In the genomic region with DNA sequence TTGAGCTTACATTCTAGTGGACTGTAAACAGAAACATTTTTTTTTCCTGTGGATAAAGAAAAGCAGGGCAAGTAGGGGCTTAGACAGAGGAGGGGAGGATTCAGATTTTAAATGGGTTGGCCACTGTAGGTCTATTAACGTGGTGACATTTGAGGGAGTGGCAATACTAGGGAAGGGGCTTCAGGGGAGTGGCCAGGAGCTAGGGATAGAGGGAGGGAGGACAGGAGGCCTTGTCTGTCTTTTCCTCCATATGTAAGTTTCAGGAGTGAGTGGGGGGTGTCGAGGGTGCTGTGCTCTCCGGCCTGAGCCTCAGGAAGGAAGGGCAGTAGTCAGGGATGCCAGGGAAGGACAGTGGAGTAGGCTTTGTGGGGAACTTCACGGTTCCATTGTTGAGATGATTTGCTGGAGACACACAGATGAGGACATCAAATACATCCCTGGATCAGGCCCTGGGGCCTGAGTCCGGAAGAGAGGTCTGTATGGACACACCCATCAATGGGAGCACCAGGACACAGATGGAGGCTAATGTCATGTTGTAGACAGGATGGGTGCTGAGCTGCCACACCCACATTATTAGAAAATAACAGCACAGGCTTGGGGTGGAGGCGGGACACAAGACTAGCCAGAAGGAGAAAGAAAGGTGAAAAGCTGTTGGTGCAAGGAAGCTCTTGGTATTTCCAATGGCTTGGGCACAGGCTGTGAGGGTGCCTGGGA, we compare ENCODE assay signal across 22 cellular contexts. TPM values are rescaled to one million over a fixed set of nuclear protein-coding genes. Genes with fewer than 3 reads are reported as not detected.
"Had no signal": no experiment of that assay in that cellular context is flagged by ENCODE, and none has a peak within 500 bp of the region (broad histone marks: within the 10 kb centered on the region; RNA-seq: fewer than 3 reads in every experiment).

No MANE protein-coding gene starts in this region.

- H3K9me3 ChIP-seq: esophagus squamous epithelium, gastroesophageal sphincter, heart left ventricle, pancreas, right lobe of liver, tibial nerve had no signal

- ATAC-seq: gastroesophageal sphincter; heart left ventricle; left cardiac atrium; natural killer cell treated with Interleukin-12 subunit alpha and Interleukin-12 subunit beta and Interleukin-15 and Interleukin-18, amount 100 ng/mL, for 72 hours; pancreas; right lobe of liver; stimulated activated effector memory CD8-positive, alpha-beta T cell treated with anti-CD3 and anti-CD28 coated beads, Interleukin-12 subunit alpha, Interleukin-12 subunit beta, amount 100 ng/mL, for 72 hours; stimulated activated naive CD8-positive, alpha-beta T cell treated with anti-CD3 and anti-CD28 coated beads, Interleukin-15, amount 100 ng/mL, for 72 hours; T-helper 17 cell had no signal

- H3K27ac Mint-ChIP-seq: activated CD4-positive, alpha-beta memory T cell treated with anti-CD3 and anti-CD28 coated beads for 36 hours; activated naive CD4-positive, alpha-beta T cell treated with anti-CD3 and anti-CD28 coated beads, Interleukin-2, amount 10 ng/mL, durations not matched to agents 7 days and 5 days; natural killer cell treated with Interleukin-12 subunit alpha and Interleukin-12 subunit beta and Interleukin-15 and Interleukin-18, amount 100 ng/mL, for 72 hours; stimulated activated effector memory CD8-positive, alpha-beta T cell treated with anti-CD3 and anti-CD28 coated beads, Interleukin-12 subunit alpha, Interleukin-12 subunit beta, amount 100 ng/mL, for 72 hours; stimulated activated naive CD8-positive, alpha-beta T cell treated with anti-CD3 and anti-CD28 coated beads, Interleukin-15, amount 100 ng/mL, for 72 hours; T-helper 17 cell had no signal

- DNase-seq: activated CD4-positive, alpha-beta memory T cell treated with anti-CD3 and anti-CD28 coated beads for 36 hours; activated CD4-positive, alpha-beta T cell treated with anti-CD3 and anti-CD28 coated beads for 48 hours; activated effector memory CD4-positive, alpha-beta T cell treated with anti-CD3 and anti-CD28 coated beads, Interleukin-2, amount 50 U/mL, for 16 hours; activated naive CD4-positive, alpha-beta T cell treated with anti-CD3 and anti-CD28 coated beads, Interleukin-2, amount 10 ng/mL, durations not matched to agents 7 days and 5 days; amygdala; esophagus squamous epithelium; heart left ventricle; left cardiac atrium; midbrain; stimulated activated CD4-positive, alpha-beta T cell treated with anti-CD3 and anti-CD28 coated beads, Interleukin-2, amount 100 ng/mL, for 24 hours; stimulated activated naive CD8-positive, alpha-beta T cell treated with anti-CD3 and anti-CD28 coated beads, Interleukin-15, amount 100 ng/mL, for 72 hours; T-helper 17 cell had no signal

- H3K4me3 ChIP-seq: coronary artery, esophagus squamous epithelium, gastroesophageal sphincter, heart left ventricle, pancreas, right lobe of liver, skin epidermis, tibial nerve had no signal

- H3K36me3 ChIP-seq: esophagus squamous epithelium, gastroesophageal sphincter, heart left ventricle, pancreas, right lobe of liver, tibial nerve had no signal

- H3K27me3 ChIP-seq: pancreas, right lobe of liver had no signal

- H3K27ac ChIP-seq: coronary artery, esophagus squamous epithelium, gastroesophageal sphincter, heart left ventricle, pancreas, right lobe of liver, skin epidermis, tibial nerve had no signal

- H3K36me3 Mint-ChIP-seq: activated CD4-positive, alpha-beta memory T cell treated with anti-CD3 and anti-CD28 coated beads for 36 hours; activated naive CD4-positive, alpha-beta T cell treated with anti-CD3 and anti-CD28 coated beads, Interleukin-2, amount 10 ng/mL, durations not matched to agents 7 days and 5 days; natural killer cell treated with Interleukin-12 subunit alpha and Interleukin-12 subunit beta and Interleukin-15 and Interleukin-18, amount 100 ng/mL, for 72 hours; stimulated activated effector memory CD8-positive, alpha-beta T cell treated with anti-CD3 and anti-CD28 coated beads, Interleukin-12 subunit alpha, Interleukin-12 subunit beta, amount 100 ng/mL, for 72 hours had no signal

- H3K9me3 Mint-ChIP-seq: activated CD4-positive, alpha-beta memory T cell treated with anti-CD3 and anti-CD28 coated beads for 36 hours; activated naive CD4-positive, alpha-beta T cell treated with anti-CD3 and anti-CD28 coated beads, Interleukin-2, amount 10 ng/mL, durations not matched to agents 7 days and 5 days; natural killer cell treated with Interleukin-12 subunit alpha and Interleukin-12 subunit beta and Interleukin-15 and Interleukin-18, amount 100 ng/mL, for 72 hours; stimulated activated effector memory CD8-positive, alpha-beta T cell treated with anti-CD3 and anti-CD28 coated beads, Interleukin-12 subunit alpha, Interleukin-12 subunit beta, amount 100 ng/mL, for 72 hours; stimulated activated naive CD8-positive, alpha-beta T cell treated with anti-CD3 and anti-CD28 coated beads, Interleukin-15, amount 100 ng/mL, for 72 hours had no signal

- H3K4me3 Mint-ChIP-seq: activated CD4-positive, alpha-beta memory T cell treated with anti-CD3 and anti-CD28 coated beads for 36 hours; activated naive CD4-positive, alpha-beta T cell treated with anti-CD3 and anti-CD28 coated beads, Interleukin-2, amount 10 ng/mL, durations not matched to agents 7 days and 5 days; natural killer cell treated with Interleukin-12 subunit alpha and Interleukin-12 subunit beta and Interleukin-15 and Interleukin-18, amount 100 ng/mL, for 72 hours; stimulated activated effector memory CD8-positive, alpha-beta T cell treated with anti-CD3 and anti-CD28 coated beads, Interleukin-12 subunit alpha, Interleukin-12 subunit beta, amount 100 ng/mL, for 72 hours; stimulated activated naive CD8-positive, alpha-beta T cell treated with anti-CD3 and anti-CD28 coated beads, Interleukin-15, amount 100 ng/mL, for 72 hours; T-helper 17 cell had no signal

RNA-seq across cellular contexts. Expression of a gene that starts 6.5 kb away (rescaled TPM):
- total RNA-seq: activated CD4-positive, alpha-beta memory T cell treated with anti-CD3 and anti-CD28 coated beads for 36 hours; bronchial epithelial cell; esophagus squamous epithelium; left cardiac atrium; natural killer cell treated with Interleukin-12 subunit alpha and Interleukin-12 subunit beta and Interleukin-15 and Interleukin-18, amount 100 ng/mL, for 72 hours; pancreas; pulmonary artery endothelial cell; T-helper 17 cell had no signal

RNA-seq across cellular contexts. Expression of a gene that starts 6.8 kb away (rescaled TPM):
- total RNA-seq: activated CD4-positive, alpha-beta memory T cell treated with anti-CD3 and anti-CD28 coated beads for 36 hours; bronchial epithelial cell; esophagus squamous epithelium; gastroesophageal sphincter; heart left ventricle; natural killer cell treated with Interleukin-12 subunit alpha and Interleukin-12 subunit beta and Interleukin-15 and Interleukin-18, amount 100 ng/mL, for 72 hours; pulmonary artery endothelial cell; T-helper 17 cell; tibial nerve had no signal

RNA-seq across cellular contexts. Expression of a gene that starts 13.4 kb away (rescaled TPM):
- total RNA-seq: activated CD4-positive, alpha-beta memory T cell treated with anti-CD3 and anti-CD28 coated beads for 36 hours; bronchial epithelial cell; natural killer cell treated with Interleukin-12 subunit alpha and Interleukin-12 subunit beta and Interleukin-15 and Interleukin-18, amount 100 ng/mL, for 72 hours; pulmonary artery endothelial cell; T-helper 17 cell had no signal

RNA-seq across cellular contexts. Expression of a gene that starts 17.2 kb away (rescaled TPM):
- total RNA-seq: activated CD4-positive, alpha-beta memory T cell treated with anti-CD3 and anti-CD28 coated beads for 36 hours; bronchial epithelial cell; pulmonary artery endothelial cell had no signal
